23 cellular contexts compared by ENCODE assay signal in the genomic region with DNA sequence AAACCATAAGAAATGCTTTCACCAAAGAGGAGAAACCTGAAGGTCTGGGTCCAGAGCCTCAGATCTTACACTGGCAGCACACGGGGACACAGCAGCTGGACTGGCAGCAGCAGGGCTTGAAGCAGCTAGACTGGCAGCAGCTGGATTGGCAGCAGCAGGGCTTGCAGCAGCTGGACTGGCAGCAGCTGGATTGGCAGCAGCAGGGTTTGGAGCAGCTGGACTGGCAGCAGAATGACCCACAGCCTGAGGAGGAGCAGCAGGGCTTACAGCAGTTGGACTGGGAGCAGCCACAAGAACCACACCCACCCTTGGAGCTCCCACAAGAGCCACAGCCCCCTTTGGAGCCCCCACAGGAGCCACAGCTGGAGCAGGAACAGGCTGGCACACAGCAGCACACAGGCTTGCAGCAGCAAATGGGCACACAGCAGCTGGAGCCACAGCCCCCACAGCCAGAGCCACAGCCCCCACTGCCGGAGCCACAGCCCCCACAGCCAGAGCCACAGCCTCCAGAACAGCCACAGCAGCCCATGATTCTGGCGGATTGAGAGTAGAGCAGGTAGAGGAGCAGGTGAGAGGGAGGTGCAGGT. TPM values are rescaled to one million over a fixed set of nuclear protein-coding genes. Genes with fewer than 3 reads are reported as not detected.
"Had no signal": no experiment of that assay in that cellular context is flagged by ENCODE, and none has a peak within 500 bp of the region (broad histone marks: within the 10 kb centered on the region; RNA-seq: fewer than 3 reads in every experiment).

TSS of gene KRTAP5-11 (minus strand) at position 567 of the 587 bp plus-strand sequence. CDS start at position 529, 38 bp downstream.

- H3K27me3 ChIP-seq: body of pancreas had no signal

- H3K4me2 ChIP-seq: KMS-11, PC-9 had no signal

- H3K4me3 ChIP-seq: body of pancreas, PC-9 had no signal

- H3K9me3 ChIP-seq: body of pancreas had no signal

- H3K9ac ChIP-seq: KMS-11 had no signal

- H3K4me1 ChIP-seq: body of pancreas had no signal

- H3K27ac ChIP-seq: body of pancreas, KMS-11, PC-9 had no signal

- DNase-seq: activated CD4-positive, alpha-beta T cell treated with anti-CD3 and anti-CD28 coated beads for 48 hours; activated CD4-positive, alpha-beta T cell treated with anti-CD3 and anti-CD28 coated beads, Interleukin-2, amount 50 U/mL, for 4 hours; activated CD4-positive, CD25-positive, alpha-beta regulatory T cell treated with anti-CD3 and anti-CD28 coated beads, Interleukin-2, amount 50 U/mL, for 72 hours; activated CD8-positive, alpha-beta memory T cell treated with anti-CD3 and anti-CD28 coated beads, Interleukin-2, amount 50 U/mL, for 48 hours; activated CD8-positive, alpha-beta T cell treated with anti-CD3 and anti-CD28 coated beads, Interleukin-2, amount 10 ng/mL, durations not matched to agents 7 days and 5 days; activated T-cell treated with anti-CD3 and anti-CD28 coated beads, Interleukin-2, amount 50 U/mL, for 1 hour; aorta; body of pancreas; central memory CD4-positive, alpha-beta T cell; NCI-H1092 treated with DMSO at 0.1 percent for 48 hours; NCI-H1417 treated with DMSO at 0.1 percent for 48 hours; NCI-H1694 treated with DMSO at 0.1 percent for 48 hours; NCI-H2081; NCI-H446; NCI-H524; SHP77 treated with DMSO at 0.1 percent for 48 hours; T-helper 9 cell had no signal

- H2AFZ ChIP-seq: PC-9 had no signal

- FAIRE-seq: bronchial epithelial cell had no signal

RNA-seq across cellular contexts. Expression of gene KRTAP5-11, which starts in this region (rescaled TPM):
- total RNA-seq: activated CD8-positive, alpha-beta T cell treated with anti-CD3 and anti-CD28 coated beads, Interleukin-2, amount 10 ng/mL, durations not matched to agents 7 days and 5 days; aorta; body of pancreas; bronchial epithelial cell; chondrocyte; PC-9; SK-MEL-5; WTC11 had no signal
- polyA plus RNA-seq: aorta had no signal
